ENCODE assay signal across 33 cellular contexts in genomic region chr3:59925946-59926345, GRCh38.
"Had no signal": no experiment of that assay in that cellular context is flagged by ENCODE, and none has a peak within 500 bp of the region (broad histone marks: within the 10 kb centered on the region; RNA-seq: fewer than 3 reads in every experiment).

No MANE protein-coding gene starts in this region.

- H3K4me3 ChIP-seq: ascending aorta, body of pancreas, breast epithelium had no signal

- H3K27me3 Mint-ChIP-seq: activated CD4-positive, alpha-beta memory T cell treated with anti-CD3 and anti-CD28 coated beads for 36 hours; activated CD4-positive, alpha-beta T cell treated with anti-CD3 and anti-CD28 coated beads, Interleukin-2, amount 10 ng/mL, durations not matched to agents 24 days and 14 days; activated CD8-positive, alpha-beta T cell treated with anti-CD3 and anti-CD28 coated beads for 36 hours; activated naive CD4-positive, alpha-beta T cell treated with anti-CD3 and anti-CD28 coated beads, Interleukin-2, amount 10 ng/mL, durations not matched to agents 7 days and 5 days; activated naive CD8-positive, alpha-beta T cell treated with anti-CD3 and anti-CD28 coated beads for 36 hours; activated T-helper 17 cell treated with anti-CD3 and anti-CD28 coated beads, Interleukin-2, amount 50 U/mL, for 72 hours had no signal

- H3K4me1 Mint-ChIP-seq: activated B cell treated with CpG ODN at 0.5 μM for 24 hours; activated T-helper 17 cell treated with anti-CD3 and anti-CD28 coated beads, Interleukin-2, amount 50 U/mL, for 72 hours had no signal

- ATAC-seq: activated CD8-positive, alpha-beta T cell treated with anti-CD3 and anti-CD28 coated beads for 36 hours; activated T-helper 17 cell treated with anti-CD3 and anti-CD28 coated beads, Interleukin-2, amount 50 U/mL, for 72 hours; body of pancreas had no signal

- H3K4me3 Mint-ChIP-seq: activated B cell treated with CpG ODN at 0.5 μM for 24 hours; activated CD4-positive, alpha-beta memory T cell treated with anti-CD3 and anti-CD28 coated beads for 36 hours; activated CD4-positive, alpha-beta T cell treated with anti-CD3 and anti-CD28 coated beads, Interleukin-2, amount 10 ng/mL, durations not matched to agents 24 days and 14 days; activated CD8-positive, alpha-beta T cell treated with anti-CD3 and anti-CD28 coated beads for 36 hours; activated naive CD4-positive, alpha-beta T cell treated with anti-CD3 and anti-CD28 coated beads, Interleukin-2, amount 10 ng/mL, durations not matched to agents 7 days and 5 days; activated naive CD8-positive, alpha-beta T cell treated with anti-CD3 and anti-CD28 coated beads for 36 hours; activated T-cell treated with anti-CD3 and anti-CD28 coated beads, Interleukin-2, amount 50 U/mL, for 4 hours; activated T-cell treated with anti-CD3 and anti-CD28 coated beads, Interleukin-2, amount 50 U/mL, for 72 hours; activated T-helper 1 cell treated with anti-CD3 and anti-CD28 coated beads, Interleukin-12 subunit alpha, Interleukin-12 subunit beta, Interleukin-2, Interleukin-4 antibody, amounts not matched to agents 30 ng/mL and 10 ng/mL and 1 ng/mL, durations not matched to agents 14 hours and 24 hours and 36 hours; activated T-helper 17 cell treated with anti-CD3 and anti-CD28 coated beads, Interleukin-2, amount 50 U/mL, for 72 hours; T-helper 1 cell treated with Interleukin-12 subunit alpha and Interleukin-12 subunit beta and Interleukin-4 antibody, amounts not matched to agents 30 μg/mL and 1 μg/mL, for 36 hours; T-helper 2 cell treated with Interferon-gamma antibody and Interleukin-4, amounts not matched to agents 5 μg/mL and 100 μg/mL, for 36 hours had no signal

- H3K9me3 Mint-ChIP-seq: activated B cell treated with CpG ODN at 0.5 μM for 24 hours; activated CD4-positive, alpha-beta memory T cell treated with anti-CD3 and anti-CD28 coated beads for 36 hours; activated T-cell treated with anti-CD3 and anti-CD28 coated beads, Interleukin-2, amount 50 U/mL, for 4 hours; activated T-helper 17 cell treated with anti-CD3 and anti-CD28 coated beads, Interleukin-2, amount 50 U/mL, for 72 hours; T-helper 1 cell treated with Interleukin-12 subunit alpha and Interleukin-12 subunit beta and Interleukin-4 antibody, amounts not matched to agents 30 μg/mL and 1 μg/mL, for 36 hours; T-helper 2 cell treated with Interferon-gamma antibody and Interleukin-4, amounts not matched to agents 5 μg/mL and 100 μg/mL, for 36 hours had no signal

- H3K27ac Mint-ChIP-seq: activated B cell treated with CpG ODN at 0.5 μM for 24 hours; activated CD4-positive, alpha-beta memory T cell treated with anti-CD3 and anti-CD28 coated beads for 36 hours; activated CD4-positive, alpha-beta T cell treated with anti-CD3 and anti-CD28 coated beads, Interleukin-2, amount 10 ng/mL, durations not matched to agents 24 days and 14 days; activated CD8-positive, alpha-beta T cell treated with anti-CD3 and anti-CD28 coated beads for 36 hours; activated naive CD4-positive, alpha-beta T cell treated with anti-CD3 and anti-CD28 coated beads, Interleukin-2, amount 50 U/mL, for 72 hours; activated naive CD8-positive, alpha-beta T cell treated with anti-CD3 and anti-CD28 coated beads for 36 hours; activated T-helper 1 cell treated with anti-CD3 and anti-CD28 coated beads, Interleukin-12 subunit alpha, Interleukin-12 subunit beta, Interleukin-2, Interleukin-4 antibody, amounts not matched to agents 30 ng/mL and 10 ng/mL and 1 ng/mL, durations not matched to agents 14 hours and 24 hours and 36 hours; activated T-helper 17 cell treated with anti-CD3 and anti-CD28 coated beads, Interleukin-2, amount 50 U/mL, for 72 hours; T-helper 1 cell treated with Interleukin-12 subunit alpha and Interleukin-12 subunit beta and Interleukin-4 antibody, amounts not matched to agents 30 μg/mL and 1 μg/mL, for 36 hours; T-helper 2 cell treated with Interferon-gamma antibody and Interleukin-4, amounts not matched to agents 5 μg/mL and 100 μg/mL, for 36 hours had no signal

- DNase-seq: activated B cell treated with CpG ODN at 0.5 μM for 24 hours; activated CD4-positive, alpha-beta memory T cell treated with anti-CD3 and anti-CD28 coated beads for 36 hours; activated CD4-positive, alpha-beta T cell treated with anti-CD3 and anti-CD28 coated beads for 4 hours; activated CD4-positive, alpha-beta T cell treated with anti-CD3 and anti-CD28 coated beads, Interleukin-2, amount 10 ng/mL, durations not matched to agents 24 days and 14 days; activated CD4-positive, alpha-beta T cell treated with anti-CD3 and anti-CD28 coated beads, Interleukin-2, amount 50 U/mL, for 1 hour; activated CD4-positive, alpha-beta T cell treated with anti-CD3 and anti-CD28 coated beads, Interleukin-2, amount 50 U/mL, for 4 hours; activated CD4-positive, CD25-positive, alpha-beta regulatory T cell treated with anti-CD3 and anti-CD28 coated beads, Interleukin-2, amount 50 U/mL, for 72 hours; activated CD8-positive, alpha-beta memory T cell treated with anti-CD3 and anti-CD28 coated beads, Interleukin-2, amount 50 U/mL, for 4 hours; activated CD8-positive, alpha-beta T cell treated with anti-CD3 and anti-CD28 coated beads for 36 hours; activated effector memory CD4-positive, alpha-beta T cell treated with anti-CD3 and anti-CD28 coated beads, Interleukin-2, amount 50 U/mL, for 16 hours; activated gamma-delta T cell treated with Interleukin-2 at 50 U/mL for 16 hours; activated naive CD4-positive, alpha-beta T cell; activated naive CD4-positive, alpha-beta T cell treated with anti-CD3 and anti-CD28 coated beads, Interleukin-2, amount 10 ng/mL, durations not matched to agents 7 days and 5 days; activated naive CD8-positive, alpha-beta T cell treated with anti-CD3 and anti-CD28 coated beads for 36 hours; activated T-cell treated with anti-CD3 and anti-CD28 coated beads for 4 hours; activated T-cell treated with anti-CD3 and anti-CD28 coated beads, Interleukin-2, amount 50 U/mL, for 1 hour; activated T-cell treated with anti-CD3 and anti-CD28 coated beads, Interleukin-2, amount 50 U/mL, for 4 hours; activated T-cell treated with anti-CD3 and anti-CD28 coated beads, Interleukin-2, amount 50 U/mL, for 72 hours; amygdala; anterior cingulate cortex; body of pancreas; brain microvascular endothelial cell; central memory CD4-positive, alpha-beta T cell; T-helper 1 cell; T-helper 2 cell; T-helper 9 cell had no signal
